8 cellular contexts compared by ENCODE assay signal in genomic region chr3:11770477-11771381, GRCh38.
DNase-seq lines count a peak whose midpoint lies in the region; ATAC-seq, FAIRE-seq and TF ChIP-seq lines count a peak whose summit lies in the region.

No MANE protein-coding gene starts in this region.

- ATAC-seq in GM18502 (IDR thresholded peaks at IDR 0.05; ENCODE audit: poor library complexity, unreplicated experiment) (peak; percentile 100), HG02870 (IDR thresholded peaks at IDR 0.05; ENCODE audit: unreplicated experiment) (peak; percentile 97)

- DNase-seq in NCI-H146 treated with DMSO at 0.1 percent for 48 hours (lab: John Stamatoyannopoulos, UW; ENCODE audit: unreplicated experiment): peak; percentile 76
- peak; percentile 78 to 90 for DNase-seq in cardiac fibroblast (ENCODE audit: low read depth in 2 of 2)
- DNase-seq in stimulated activated CD4-positive, alpha-beta T cell treated with anti-CD3 and anti-CD28 coated beads, Interleukin-15, amount 100 ng/mL, for 48 hours (ENCODE audit: low read depth in 2 of 2): peak; percentile 68 to 72
- DNase-seq in DMS114 treated with DMSO at 0.1 percent for 48 hours (lab: John Stamatoyannopoulos, UW; ENCODE audit: unreplicated experiment): no peak

- H3K4me3 ChIP-seq in WI38 (ENCODE audit: low read depth, low read length) (peak overlapping the region; percentile 16), cardiac fibroblast (replicated peaks in 1 of 2; ENCODE audit: low read depth in 2 of 2, low read length in 2 of 2) (no peak overlapping the region)

- peak; percentile 90 for FAIRE-seq in islet of Langerhans (lab: Jason Lieb, UNC)

- TF ChIP-seq CTCF in WI38 (IDR thresholded peaks at IDR 0.05; ENCODE audit: low read depth, low read length) (no peak), cardiac fibroblast (IDR thresholded peaks at IDR 0.05; ENCODE audit: low read depth, low read length) (no peak)
